Comparison of ENCODE assay signal across 1 cellular context in genomic region chr1:27154991-27155781, GRCh38.
TF ChIP-seq lines count a peak whose summit lies in the region.

Gene SLC9A1, minus strand, starts transcription at chr1:27155125. Its CDS starts 791 bp downstream, at chr1:27154334.

TF ChIP-seq in K562, 482 proteins besides CTCF, POLR2A, EP300 and RAD21 (continued from another document and continues in another):
- TF ChIP-seq MLLT1 (IDR thresholded peaks at IDR 0.05) = peak; percentile 49 to 82
- peak; percentile 98 for TF ChIP-seq CEBPB (tag; IDR thresholded peaks at IDR 0.05)
- TF ChIP-seq SUPT5H (IDR thresholded peaks at IDR 0.05) = peak; percentile 96
- peak; percentile 100 for TF ChIP-seq RBFOX2 (IDR thresholded peaks at IDR 0.05; ENCODE audit: low read depth, low read length)
- TF ChIP-seq NCOA4 (IDR thresholded peaks at IDR 0.05; ENCODE audit: partially characterized antibody) = no peak
- TF ChIP-seq PHB2 (IDR thresholded peaks at IDR 0.05; ENCODE audit: low read depth) = no peak
- TF ChIP-seq MTA2 (IDR thresholded peaks at IDR 0.05; ENCODE audit: low read depth) = 0 out of 2 replicates have a peak, but pooled peaks have one; percentile 6
- peak; percentile 82 for TF ChIP-seq ZNF395 (CRISPR knock-in tag; IDR thresholded peaks at IDR 0.05)
- peak; percentile 60; the same call in 1 of the 2 replicates for TF ChIP-seq PRMT5 (CRISPR knock-in tag; IDR thresholded peaks at IDR 0.05)
- TF ChIP-seq KLF16 (IDR thresholded peaks at IDR 0.05) = peak; percentile 49; the same call in 1 of the 2 replicates
- 0 out of 2 replicates have a peak, but pooled peaks have one; percentile 44 for TF ChIP-seq SPI1 (IDR thresholded peaks at IDR 0.05; ENCODE audit: borderline replicate concordance, low read depth, low read length)
- TF ChIP-seq ARID1B (IDR thresholded peaks at IDR 0.05) = peak; percentile 64; the same call in 1 of the 2 replicates
- no peak for TF ChIP-seq ZNF445 (CRISPR knock-in tag; IDR thresholded peaks at IDR 0.05; ENCODE audit: low read depth)
- no peak for TF ChIP-seq ZBTB34 (CRISPR knock-in tag; IDR thresholded peaks at IDR 0.05)
- TF ChIP-seq HOXB6 (CRISPR knock-in tag; IDR thresholded peaks at IDR 0.05; ENCODE audit: borderline replicate concordance) = peak; percentile 81
- peak; percentile 72 for TF ChIP-seq ZBTB40 (IDR thresholded peaks at IDR 0.05)
- TF ChIP-seq ZBTB40 (CRISPR knock-in tag; IDR thresholded peaks at IDR 0.05) = no peak; the same call in 1 of the 2 replicates
- TF ChIP-seq NELFE (IDR thresholded peaks at IDR 0.05; ENCODE audit: insufficient read depth, insufficient read length) = peak; percentile 95
- peak; percentile 96 for TF ChIP-seq CCNT2 (IDR thresholded peaks at IDR 0.05; ENCODE audit: borderline replicate concordance, extremely low read depth, insufficient read length, low read depth, low read length)
- no peak for TF ChIP-seq MITF (IDR thresholded peaks at IDR 0.05)
- no peak for TF ChIP-seq ZNF41 (CRISPR knock-in tag; conservative IDR thresholded peaks at IDR 0.05)
- TF ChIP-seq BHLHE40 (IDR thresholded peaks at IDR 0.05; ENCODE audit: low read length) = peak; percentile 53; the same call in 1 of the 2 replicates
- peak in 1 of 2 experiments; percentile 87; a peak in 2 of 4 replicates for TF ChIP-seq ZNF318 (IDR thresholded peaks at IDR 0.05; ENCODE audit: borderline replicate concordance in 1 of 2, low read depth in 1 of 2)
- TF ChIP-seq FOXP4 (CRISPR knock-in tag; IDR thresholded peaks at IDR 0.05; ENCODE audit: borderline replicate concordance) = peak; percentile 74; the same call in 1 of the 2 replicates
- TF ChIP-seq TOE1 (IDR thresholded peaks at IDR 0.05; ENCODE audit: borderline replicate concordance) = peak; percentile 77
- no peak for TF ChIP-seq TOE1 (CRISPR knock-in tag; IDR thresholded peaks at IDR 0.05; ENCODE audit: borderline replicate concordance, low read depth)
- peak; percentile 68 for TF ChIP-seq ZNF766 (CRISPR knock-in tag; conservative IDR thresholded peaks at IDR 0.05)
- TF ChIP-seq KAT7 (CRISPR knock-in tag; IDR thresholded peaks at IDR 0.05; ENCODE audit: borderline replicate concordance) = peak; percentile 92; the same call in 1 of the 2 replicates
- TF ChIP-seq ZKSCAN1 (IDR thresholded peaks at IDR 0.05; ENCODE audit: low read depth, low read length) = peak; percentile 77
